ENCODE assay signal across 19 cellular contexts in genomic region chr6:72677740-72678139, GRCh38.
"Had no signal": no experiment of that assay in that cellular context is flagged by ENCODE, and none has a peak within 500 bp of the region (broad histone marks: within the 10 kb centered on the region; RNA-seq: fewer than 3 reads in every experiment).

No MANE protein-coding gene starts in this region.

- H3K4me3 ChIP-seq: MG63, SJSA1 had no signal

- H3K36me3 ChIP-seq: SJSA1 had no signal

- H3K9me3 ChIP-seq: MG63, SJSA1 had no signal

- DNase-seq: IMR-90, Karpas-422, KG1, MG63, NCI-H1092, NCI-H1436, NCI-H187, NCI-H2029, NCI-H2081 treated with DMSO at 0.1 percent for 48 hours, NCI-H2171, NCI-H446, NCI-H510A, NCI-H524 treated with DMSO at 0.1 percent for 48 hours, NCI-H69, NCI-H774, Right ventricle myocardium superior, RPMI8226, SIG-M5 had no signal

- H3K27me3 ChIP-seq: MG63, SJSA1 had no signal

- H3K4me1 ChIP-seq: SJSA1 had no signal

- H3K27ac ChIP-seq: SJSA1 had no signal
